21 cellular contexts compared by ENCODE assay signal in the genomic region with DNA sequence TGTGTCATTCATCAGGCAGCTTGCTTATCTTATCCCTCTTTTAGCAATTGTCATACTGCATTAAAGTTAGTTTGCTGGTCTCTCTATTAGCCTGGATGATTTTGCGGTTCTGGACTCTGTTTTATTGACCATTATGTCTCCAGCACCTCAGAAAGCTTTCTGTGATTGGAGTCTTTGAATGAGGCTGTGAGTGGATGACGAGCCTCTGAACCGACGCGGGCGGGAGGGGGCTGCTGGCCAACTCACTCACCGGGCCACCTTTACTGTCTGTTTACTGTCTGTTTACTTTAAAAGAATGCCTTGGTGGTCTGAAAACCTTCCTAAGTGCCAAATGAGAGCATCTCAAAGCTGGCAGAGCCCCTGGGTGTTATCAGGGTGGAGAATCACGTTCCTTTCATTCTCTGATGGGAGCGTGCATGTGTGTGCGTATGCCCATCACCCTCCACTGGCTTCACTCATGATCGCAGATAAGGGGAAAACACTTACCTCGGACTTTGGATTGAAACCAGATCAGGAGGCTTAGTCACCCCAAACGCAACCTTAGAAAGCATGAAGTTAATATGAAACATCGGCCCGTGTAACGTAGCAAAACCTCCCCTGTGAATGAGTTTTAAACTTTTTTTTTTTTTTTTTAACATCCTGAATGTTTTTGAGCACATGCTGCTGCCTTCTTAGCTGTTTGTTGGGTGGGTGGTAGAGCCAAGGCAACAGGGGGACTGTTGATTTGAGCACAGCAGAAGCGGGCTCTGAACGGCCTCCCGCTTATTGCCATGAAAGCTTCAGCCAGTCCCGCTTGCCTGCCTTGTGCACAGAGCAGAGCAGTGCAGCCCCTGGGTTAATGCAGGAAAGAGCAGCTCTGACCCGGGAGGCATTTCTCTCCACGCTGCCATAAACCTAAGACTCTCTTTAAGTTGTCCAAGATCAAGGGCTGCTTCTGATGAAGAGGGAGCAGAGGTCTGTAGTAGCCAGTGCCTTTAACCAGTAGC.
A peak's percentile ranks its signal among the peaks of the same experiment; 100 is the strongest.
DNase-seq lines count a peak whose midpoint lies in the region; ATAC-seq, FAIRE-seq and TF ChIP-seq lines count a peak whose summit lies in the region.
"Had no signal": no experiment of that assay in that cellular context is flagged by ENCODE, and none has a peak within 500 bp of the region (broad histone marks: within the 10 kb centered on the region; RNA-seq: fewer than 3 reads in every experiment).

No MANE protein-coding gene starts in this region.

- TF ChIP-seq POLR2A in HepG2 (IDR thresholded peaks at IDR 0.05; ENCODE audit: insufficient read depth in 1 of 2, low read depth in 2 of 2, low read length in 2 of 2): no peak

- H3K27me3 Mint-ChIP-seq in T-helper 17 cell: peaks cover 9% of the 10 kb centered on the region
- peaks cover 11% of the 10 kb centered on the region for H3K27me3 Mint-ChIP-seq in T-helper 2 cell treated with Interferon-gamma antibody and Interleukin-4, amounts not matched to agents 5 μg/mL and 100 μg/mL, for 36 hours (ENCODE audit: low read depth)
- H3K27me3 Mint-ChIP-seq: activated naive CD4-positive, alpha-beta T cell treated with anti-CD3 and anti-CD28 coated beads, Interleukin-2, amount 50 U/mL, for 24 hours had no signal

- no peak overlapping the region for H3K9ac ChIP-seq in HepG2 (ENCODE audit: insufficient read depth, low read depth, low read length)

- no TSS peak for BruUV-seq in HepG2 (replicated peaks; lab: Mats Ljungman, UMichigan)

- WGBS in HepG2 (ENCODE audit: low lambda C conversion rate): 18% methylated on average over 21 of the region's 22 CpGs
- 54 to 57% methylated on average over 22 of the region's 22 CpGs for WGBS in pancreas, 2 donors

- intact Hi-C loops in HepG2 (cut with micrococcal nuclease; ENCODE audit: unreplicated experiment): no loop called here
- intact Hi-C loops in pancreas (cut with DNase I): no loop called here

- H3K4me1 ChIP-seq in BE2C: peaks cover 17% of the 10 kb centered on the region
- no peaks in the 10 kb centered on the region for H3K4me1 ChIP-seq in HepG2 (ENCODE audit: insufficient read depth, low read length)
- no peaks in the 10 kb centered on the region for H3K4me1 ChIP-seq in pancreas

- no peak overlapping the region for H3K4me3 Mint-ChIP-seq in T-helper 17 cell
- H3K4me3 Mint-ChIP-seq in T-helper 2 cell treated with Interferon-gamma antibody and Interleukin-4, amounts not matched to agents 5 μg/mL and 100 μg/mL, for 36 hours: no peak overlapping the region
- H3K4me3 Mint-ChIP-seq: activated naive CD4-positive, alpha-beta T cell treated with anti-CD3 and anti-CD28 coated beads, Interleukin-2, amount 50 U/mL, for 24 hours; CD4-positive, alpha-beta memory T cell; H9; T-cell had no signal

- DNase-seq in BE2C: peak; percentile 61
- DNase-seq in T-helper 17 cell: no peak
- DNase-seq in HepG2 (ENCODE audit: low spot score): peak; percentile 4
- DNase-seq in pancreas: no peak
- no peak for DNase-seq in T-helper 2 cell treated with Interferon-gamma antibody and Interleukin-4, amounts not matched to agents 5 μg/mL and 100 μg/mL, for 36 hours (ENCODE audit: low spot score)
- no peak for DNase-seq in WERI-Rb-1
- no peak for DNase-seq in T-helper 1 cell
- no peak for DNase-seq in ureter (ENCODE audit: low spot score)
- DNase-seq: activated CD4-positive, alpha-beta T cell treated with anti-CD3 and anti-CD28 coated beads, Interleukin-2, amount 50 U/mL, for 4 hours; CD4-positive, alpha-beta memory T cell; cortex of kidney; DMS53; H9; Kasumi-1; NCI-H1417; NCI-H2171 treated with DMSO at 0.1 percent for 48 hours; nucleus accumbens; T-cell had no signal

- no peak for ATAC-seq in T-helper 17 cell
- ATAC-seq in HepG2: peak; percentile 59
- peak in 3 of 4 donors; percentile 21 to 73 (median 46) for ATAC-seq in pancreas
- ATAC-seq: T-cell had no signal

- POLR2A ChIA-PET in HepG2 (lab: Yijun Ruan, JAX): no interaction called here

- FAIRE-seq in HepG2 (lab: Jason Lieb, UNC) (no peak), pancreas (lab: Jason Lieb, UNC) (no peak)
- FAIRE-seq: keratinocyte had no signal

- peak overlapping the region; percentile 74 for H3K27ac Mint-ChIP-seq in T-helper 17 cell
- no peak overlapping the region for H3K27ac Mint-ChIP-seq in T-helper 2 cell treated with Interferon-gamma antibody and Interleukin-4, amounts not matched to agents 5 μg/mL and 100 μg/mL, for 36 hours
- H3K27ac Mint-ChIP-seq: H9, T-cell had no signal

- no peak overlapping the region for H2AFZ ChIP-seq in HepG2 (ENCODE audit: low read length)

- H3K4me3 ChIP-seq in BE2C (ENCODE audit: low read depth, low read length): peak overlapping the region; percentile 55
- H3K4me3 ChIP-seq in HepG2 (replicated peaks in 1 of 3; ENCODE audit: insufficient read depth in 1 of 3, low read depth in 2 of 3, low read length in 3 of 3): no peak overlapping the region
- H3K4me3 ChIP-seq in pancreas: no peak overlapping the region
- no peak overlapping the region for H3K4me3 ChIP-seq in WERI-Rb-1 (ENCODE audit: low read depth, low read length)
- H3K4me3 ChIP-seq: skin epidermis had no signal

- H3K79me2 ChIP-seq in HepG2 (ENCODE audit: insufficient read depth, low read length): no peaks in the 10 kb centered on the region

- H3K9me3 ChIP-seq in BE2C (no peaks in the 10 kb centered on the region), T-helper 17 cell (ENCODE audit: control insufficient read depth, low read length, poor library complexity, severe bottlenecking) (peaks cover 2% of the 10 kb centered on the region), HepG2 (ENCODE audit: low read length) (no peaks in the 10 kb centered on the region), pancreas (no peaks in the 10 kb centered on the region), WERI-Rb-1 (ENCODE audit: severe bottlenecking) (no peaks in the 10 kb centered on the region)

- peak overlapping the region; percentile 55; the same call in 1 of the 2 replicates for H3K4me2 ChIP-seq in HepG2 (ENCODE audit: low read depth, low read length)

- TF ChIP-seq EP300 in HepG2 (IDR thresholded peaks at IDR 0.05; ENCODE audit: low read depth in 2 of 2, low read length in 2 of 2): no peak
- TF ChIP-seq EP300 in HepG2 (CRISPR knock-in tag; IDR thresholded peaks at IDR 0.05; ENCODE audit: borderline replicate concordance): no peak

- H3K36me3 ChIP-seq in BE2C: no peaks in the 10 kb centered on the region
- H3K36me3 ChIP-seq in HepG2 (replicated peaks in 1 of 2; ENCODE audit: control insufficient read depth in 1 of 2, insufficient read depth in 2 of 2, low read length in 2 of 2): no peaks in the 10 kb centered on the region
- H3K36me3 ChIP-seq in pancreas: no peaks in the 10 kb centered on the region
- no peaks in the 10 kb centered on the region for H3K36me3 ChIP-seq in WERI-Rb-1

- no peaks in the 10 kb centered on the region for H3K36me3 Mint-ChIP-seq in T-helper 17 cell (ENCODE audit: low read depth)
- H3K36me3 Mint-ChIP-seq in T-helper 2 cell treated with Interferon-gamma antibody and Interleukin-4, amounts not matched to agents 5 μg/mL and 100 μg/mL, for 36 hours (ENCODE audit: low read depth): no peaks in the 10 kb centered on the region
- H3K36me3 Mint-ChIP-seq: activated naive CD4-positive, alpha-beta T cell treated with anti-CD3 and anti-CD28 coated beads, Interleukin-2, amount 50 U/mL, for 24 hours; CD4-positive, alpha-beta memory T cell; T-cell had no signal

- H3K27me3 ChIP-seq in BE2C (no peaks in the 10 kb centered on the region), HepG2 (ENCODE audit: control insufficient read depth in 1 of 2, insufficient read depth in 2 of 2, low read length in 2 of 2) (peaks cover 0 to 8% of the 10 kb centered on the region in 2 experiments; a peak in 2 of 5 replicates), pancreas (no peaks in the 10 kb centered on the region), WERI-Rb-1 (ENCODE audit: insufficient read depth, low read depth, severe bottlenecking) (no peaks in the 10 kb centered on the region)

- H3K9me3 Mint-ChIP-seq in T-helper 2 cell treated with Interferon-gamma antibody and Interleukin-4, amounts not matched to agents 5 μg/mL and 100 μg/mL, for 36 hours: no peaks in the 10 kb centered on the region
- H3K9me3 Mint-ChIP-seq: activated naive CD4-positive, alpha-beta T cell treated with anti-CD3 and anti-CD28 coated beads, Interleukin-2, amount 50 U/mL, for 24 hours; CD4-positive, alpha-beta memory T cell; H9; T-cell had no signal

- H3K27ac ChIP-seq in HepG2 (ENCODE audit: extremely low read length, insufficient read depth, low read length): no peak overlapping the region
- H3K27ac ChIP-seq in pancreas: no peak overlapping the region
- no peak overlapping the region for H3K27ac ChIP-seq in WERI-Rb-1

- TF ChIP-seq CTCF in BE2C (IDR thresholded peaks at IDR 0.05; ENCODE audit: low read depth, low read length) (no peak), HepG2 (CRISPR knock-in tag; IDR thresholded peaks at IDR 0.05) (no peak), pancreas (IDR thresholded peaks at IDR 0.05) (no peak), WERI-Rb-1 (IDR thresholded peaks at IDR 0.05; ENCODE audit: low read depth, low read length) (no peak)

- CTCF ChIA-PET in HepG2 (lab: Yijun Ruan, JAX; ENCODE audit: low intra/inter-chr PET ratio, low total read pairs): no interaction called here

- peaks cover 6% of the 10 kb centered on the region for H3K4me1 Mint-ChIP-seq in T-helper 17 cell
- peaks cover under 1% of the 10 kb centered on the region for H3K4me1 Mint-ChIP-seq in T-helper 2 cell treated with Interferon-gamma antibody and Interleukin-4, amounts not matched to agents 5 μg/mL and 100 μg/mL, for 36 hours (ENCODE audit: low read depth)
- H3K4me1 Mint-ChIP-seq: activated naive CD4-positive, alpha-beta T cell treated with anti-CD3 and anti-CD28 coated beads, Interleukin-2, amount 50 U/mL, for 24 hours had no signal

- in situ Hi-C loops in HepG2 (cut with HindIII; ENCODE audit: extremely low pct_ligation_motif_present, low pct_unique_long_range_greater_than_20kb): no loop called here

- TF ChIP-seq RAD21 in HepG2 (CRISPR knock-in tag; IDR thresholded peaks at IDR 0.05): no peak

- H4K20me1 ChIP-seq in HepG2 (ENCODE audit: insufficient read depth, low read length): no peaks in the 10 kb centered on the region

TF ChIP-seq in HepG2, 621 proteins besides CTCF, POLR2A, EP300 and RAD21:
- TF ChIP-seq SRSF4 (IDR thresholded peaks at IDR 0.05; ENCODE audit: low read depth, low read length, poor library complexity, severe bottlenecking) (no peak), ZNF562 (CRISPR knock-in tag; IDR thresholded peaks at IDR 0.05; ENCODE audit: borderline replicate concordance) (no peak), MZF1 (CRISPR knock-in tag; IDR thresholded peaks at IDR 0.05; ENCODE audit: borderline replicate concordance) (no peak), NCOA1 (CRISPR knock-in tag; IDR thresholded peaks at IDR 0.05) (no peak), ARID2 (CRISPR knock-in tag; IDR thresholded peaks at IDR 0.05; ENCODE audit: borderline replicate concordance) (no peak), HDAC2 (CRISPR knock-in tag; IDR thresholded peaks at IDR 0.05) (no peak), FOSL2 (CRISPR knock-in tag; IDR thresholded peaks at IDR 0.05) (0 out of 2 replicates have a peak, but pooled peaks have one; percentile 20)

Comparison
In these comparisons a context has a peak if more than half of its experiments do, and no peak if none do; other contexts are left out.
1. DNase-seq: peak in BE2C (single experiment) and HepG2 (single experiment); none in T-helper 17 cell (0 of 3), pancreas (0 of 6), T-helper 2 cell treated with Interferon-gamma antibody and Interleukin-4, amounts not matched to agents 5 μg/mL and 100 μg/mL, for 36 hours (single experiment), WERI-Rb-1 (single experiment), T-helper 1 cell (0 of 5) and ureter (single experiment).